ENCODE assay signal across 21 cellular contexts in genomic region chr14:95208598-95208997, GRCh38. TPM values are rescaled to one million over a fixed set of nuclear protein-coding genes. Genes with fewer than 3 reads are reported as not detected.
DNase-seq lines count a peak whose midpoint lies in the region; ATAC-seq, FAIRE-seq and TF ChIP-seq lines count a peak whose summit lies in the region.
"Had no signal": no experiment of that assay in that cellular context is flagged by ENCODE, and none has a peak within 500 bp of the region (broad histone marks: within the 10 kb centered on the region; RNA-seq: fewer than 3 reads in every experiment).

No MANE protein-coding gene starts in this region.

- H3K79me2 ChIP-seq in GM12878 (ENCODE audit: control insufficient read depth, insufficient read depth, low read length) = no peaks in the 10 kb centered on the region

- ATAC-seq in GM12878 = peak; percentile 13; the same call in 1 of the 3 replicates
- no peak for ATAC-seq in GM19324 (IDR thresholded peaks at IDR 0.05; ENCODE audit: low FRiP score, unreplicated experiment)
- ATAC-seq in HG03439 (IDR thresholded peaks at IDR 0.05; ENCODE audit: unreplicated experiment) = no peak
- no peak for ATAC-seq in GM19463 (IDR thresholded peaks at IDR 0.05; ENCODE audit: unreplicated experiment)
- ATAC-seq: GM23338, HCT116, HepG2 had no signal

- POLR2A ChIA-PET in GM12878 (lab: Charles Lee) = interaction anchor here (0.7 to 1.0 kb wide), 2 partner anchors 24 to 119 kb away, joined by 3 read pairs; no protein-coding TSS in a partner anchor

- peak overlapping the region in 4 of 11 experiments; percentile 4 to 49 (median 30); a peak in 5 of 22 replicates for H3K27ac ChIP-seq in BLaER1 treated with 17β-estradiol and CSF1 and Interleukin-3, amounts not matched to agents 10 nM and 100 nM
- H3K27ac ChIP-seq in GM12878 (ENCODE audit: control insufficient read depth, insufficient read depth) (no peak overlapping the region), sigmoid colon (no peak overlapping the region)
- H3K27ac ChIP-seq: C4-2B had no signal

- SMC1A ChIA-PET in GM12878 (lab: Charles Lee; ENCODE audit: uncharacterized antibody, unreplicated experiment) = interaction anchor here (0.7 to 4.4 kb wide), 5 partner anchors 12 to 118 kb away, joined by 3 to 20 read pairs (median 3); no protein-coding TSS in a partner anchor

- H3K4me3 ChIP-seq in BLaER1 treated with 17β-estradiol and CSF1 and Interleukin-3, amounts not matched to agents 10 nM and 100 nM = peak overlapping the region in 2 of 10 experiments; percentile 14 to 21; a peak in 2 of 20 replicates
- H3K4me3 ChIP-seq in GM12878 = no peak overlapping the region
- no peak overlapping the region for H3K4me3 ChIP-seq in sigmoid colon
- H3K4me3 ChIP-seq: GM23338 had no signal

- H4K20me1 ChIP-seq in BLaER1 treated with 17β-estradiol and CSF1 and Interleukin-3, amounts not matched to agents 10 nM and 100 nM = no peaks in the 10 kb centered on the region
- H4K20me1 ChIP-seq in GM12878 (ENCODE audit: control insufficient read depth, insufficient read depth) = no peaks in the 10 kb centered on the region

- H3K4me1 ChIP-seq in BLaER1 treated with 17β-estradiol and CSF1 and Interleukin-3, amounts not matched to agents 10 nM and 100 nM = peaks cover 21 to 71% (median 62%) of the 10 kb centered on the region in 10 experiments
- peaks cover 13% of the 10 kb centered on the region; the same call in 1 of the 2 replicates for H3K4me1 ChIP-seq in GM12878 (ENCODE audit: control insufficient read depth, insufficient read depth, low read length)
- H3K4me1 ChIP-seq in sigmoid colon = no peaks in the 10 kb centered on the region

- RAD21 ChIA-PET in GM12878 (lab: Charles Lee; ENCODE audit: unreplicated experiment) = interaction anchor here (0.8 to 3.0 kb wide), 3 partner anchors 25 to 57 kb away, joined by 3 to 23 read pairs (median 4); no protein-coding TSS in a partner anchor

- WGBS in GM12878 (ENCODE audit: insufficient coverage, insufficient replicate concordance, low lambda C conversion rate, missing lambda C conversion rate) = 37% methylated on average over 6 of the region's 6 CpGs
- 75 to 84% methylated on average over 6 of the region's 6 CpGs for WGBS in sigmoid colon, 2 donors

- TF ChIP-seq EP300 in GM12878 (IDR thresholded peaks at IDR 0.05; ENCODE audit: borderline replicate concordance in 1 of 2, control insufficient read depth in 1 of 2, low read depth in 2 of 2, low read length in 2 of 2) (peak in 1 of 2 experiments; percentile 48; a peak in 1 of 4 replicates), sigmoid colon (IDR thresholded peaks at IDR 0.05) (no peak)

- TF ChIP-seq RAD21 in GM12878 (IDR thresholded peaks at IDR 0.05; ENCODE audit: insufficient read depth, low read depth, low read length) = no peak

- peak overlapping the region; percentile 45 to 90 (median 68) for H3K4me2 ChIP-seq in BLaER1 treated with 17β-estradiol and CSF1 and Interleukin-3, amounts not matched to agents 10 nM and 100 nM
- H3K4me2 ChIP-seq in GM12878 (ENCODE audit: control insufficient read depth, insufficient read depth) = no peak overlapping the region
- H3K4me2 ChIP-seq: GM23338 had no signal

- peak overlapping the region in 6 of 11 experiments; percentile 4 to 53 (median 42); a peak in 9 of 22 replicates for H3K9ac ChIP-seq in BLaER1 treated with 17β-estradiol and CSF1 and Interleukin-3, amounts not matched to agents 10 nM and 100 nM
- no peak overlapping the region for H3K9ac ChIP-seq in GM12878 (ENCODE audit: control insufficient read depth, insufficient read depth, low read length)

- no peak for TF ChIP-seq CTCF in GM12878 (IDR thresholded peaks at IDR 0.05 in 2 of 3, conservative IDR thresholded peaks at IDR 0.05 in 1 of 3; ENCODE audit: control insufficient read depth in 2 of 3, extremely low read depth in 1 of 3, insufficient read depth in 1 of 3, low read depth in 3 of 3, low read length in 3 of 3)
- no peak for TF ChIP-seq CTCF in sigmoid colon (IDR thresholded peaks at IDR 0.05)

- no TSS peak for BruUV-seq in GM12878 (replicated peaks; lab: Mats Ljungman, UMichigan)

- TF ChIP-seq POLR2A in GM12878 (IDR thresholded peaks at IDR 0.05; ENCODE audit: low read depth, low read length) = no peak
- no peak for TF ChIP-seq POLR2A in sigmoid colon (IDR thresholded peaks at IDR 0.05)

- no peak for FAIRE-seq in GM12878 (lab: Jason Lieb, UNC)
- FAIRE-seq: GM19239, HepG2 had no signal

- DNase-seq in H4 (ENCODE audit: low spot score) = peak; percentile 18
- no peak for DNase-seq in GM12878 (ENCODE audit: low read depth, low spot score)
- DNase-seq in sigmoid colon = peak; percentile 20
- no peak for DNase-seq in superior temporal gyrus (ENCODE audit: extremely low spot score)
- DNase-seq: Caco-2; CD4-positive, alpha-beta T cell; DMS153; DMS79; GDM1; H7; HFFc6; KBM-7 had no signal

- in situ Hi-C loops in GM12878 (cut with MboI) = no loop called here

- CTCF ChIA-PET in GM12878 (lab: Yijun Ruan, JAX) = interaction anchor here (0.7 kb wide), 1 partner anchor 117 kb away, joined by 3 read pairs; no protein-coding TSS in a partner anchor

- H3K27me3 ChIP-seq in BLaER1 treated with 17β-estradiol and CSF1 and Interleukin-3, amounts not matched to agents 10 nM and 100 nM = no peaks in the 10 kb centered on the region
- H3K27me3 ChIP-seq in GM12878 (replicated peaks in 1 of 2; ENCODE audit: control insufficient read depth in 2 of 2, insufficient read depth in 2 of 2, low read length in 1 of 2) (no peaks in the 10 kb centered on the region), sigmoid colon (no peaks in the 10 kb centered on the region)

- H3K9me3 ChIP-seq in BLaER1 treated with 17β-estradiol and CSF1 and Interleukin-3, amounts not matched to agents 10 nM and 100 nM (replicated peaks in 1 of 11) = peaks cover 21 to 38% (median 33%) of the 10 kb centered on the region in 11 experiments
- H3K9me3 ChIP-seq in GM12878 (replicated peaks; ENCODE audit: control insufficient read depth, insufficient read depth, low read length) (peaks cover 2% of the 10 kb centered on the region; the same call in 2 of the 3 replicates), sigmoid colon (peaks cover 0 to 7% (median 0%) of the 10 kb centered on the region in 4 donors)

- no peak overlapping the region for H2AFZ ChIP-seq in GM12878 (ENCODE audit: control insufficient read depth, low read depth, low read length)
- H2AFZ ChIP-seq: GM23338 had no signal

- H3K36me3 ChIP-seq in BLaER1 treated with 17β-estradiol and CSF1 and Interleukin-3, amounts not matched to agents 10 nM and 100 nM = peaks cover 12 to 17% (median 17%) of the 10 kb centered on the region in 11 experiments
- H3K36me3 ChIP-seq in GM12878 (ENCODE audit: control insufficient read depth in 2 of 2, insufficient read depth in 2 of 2, low read length in 1 of 2) (peaks cover 0 to 4% of the 10 kb centered on the region in 2 experiments; a peak in 2 of 4 replicates), sigmoid colon (peaks cover 0 to 5% (median 0%) of the 10 kb centered on the region in 4 donors)

- intact Hi-C loops in GM12878 (cut with micrococcal nuclease; ENCODE audit: unreplicated experiment) (loop anchor here (5.0 kb wide), 1 partner anchor 154 kb away; no protein-coding TSS in a partner anchor), sigmoid colon (cut with DNase I) (no loop called here)

TF ChIP-seq in GM12878, 131 proteins besides CTCF, POLR2A, EP300 and RAD21 (continues in another document):
- TF ChIP-seq RAD51 (IDR thresholded peaks at IDR 0.05) (no peak), EED (IDR thresholded peaks at IDR 0.05; ENCODE audit: low read depth) (peak; percentile 70), DPF2 (IDR thresholded peaks at IDR 0.05) (peak; percentile 46; the same call in 1 of the 2 replicates), ATF3 (IDR thresholded peaks at IDR 0.05; ENCODE audit: borderline replicate concordance, extremely low read depth, low read depth, low read length) (no peak), IKZF2 (IDR thresholded peaks at IDR 0.05) (peak; percentile 66 to 76), RUNX3 (IDR thresholded peaks at IDR 0.05; ENCODE audit: low read length) (peak; percentile 87), JUNB (IDR thresholded peaks at IDR 0.05) (0 out of 2 replicates have a peak, but pooled peaks have one; percentile 16), NFIC (IDR thresholded peaks at IDR 0.05; ENCODE audit: low read depth, low read length) (peak; percentile 76; the same call in 1 of the 2 replicates), IKZF1 (conservative IDR thresholded peaks at IDR 0.05) (peak; percentile 73)

RNA-seq across cellular contexts. Expression of gene DICER1, which starts 51.3 kb away (rescaled TPM):
- total RNA-seq in H4 (2014; rRNA removed; shearing (Covaris generic)) = 14.0 and 19.5 TPM in 2 replicates
- total RNA-seq in GM12878 (2013; cell fraction: nucleolus; rRNA removed) = 246 and 321 TPM in 2 replicates
- 69.4 and 86.8 TPM in 2 replicates for total RNA-seq in GM12878 (2014; rRNA removed)
- 42.8 and 46.1 TPM in 2 replicates for total RNA-seq in GM12878 (2014; rRNA removed; fragmentation: Illumina TruSeq; extraction: Trizol)
- 47.9 and 51.9 TPM in 2 replicates for total RNA-seq in GM12878 (2021)
- 19.6 TPM for polyA plus RNA-seq in GM12878 (2011; ENCODE audit: low read depth)
- 70.8 and 85.7 TPM in 2 replicates for polyA plus RNA-seq in GM12878 (2011; rRNA removed)
- polyA plus RNA-seq in GM12878 (2011; cell fraction: cytosol; rRNA removed) = 26.8 and 32.2 TPM in 2 replicates
- 67.8 and 75.4 TPM in 2 replicates for polyA plus RNA-seq in GM12878 (2011; cell fraction: nucleus; rRNA removed)
- 18.2 and 18.4 TPM in 2 replicates for polyA plus RNA-seq in GM12878 (2012)
- 43.1 and 43.6 TPM in 2 replicates for polyA plus RNA-seq in GM12878 (2014; fragmentation: Illumina TruSeq; extraction: Trizol)
- polyA plus RNA-seq in GM12878 (2014; fragmentation: Nextera tagmentation; extraction: Ambion mirVana) = 1 to 10 TPM; 6.8 to 9.8 TPM
- 22.2 and 28.7 TPM in 2 replicates for polyA plus RNA-seq in GM12878 (2014; rRNA removed)
- 10 to 100 TPM; 29.2 to 31.4 TPM for polyA plus RNA-seq in GM12878 (2016; fragmentation: Nextera tagmentation; extraction: Ambion mirVana)
- 83.1 and 96.8 TPM in 2 replicates for polyA minus RNA-seq in GM12878 (2011; rRNA and poly(A)+ RNA removed)
- polyA minus RNA-seq in GM12878 (2011; cell fraction: cytosol; rRNA and poly(A)+ RNA removed) = 27.8 and 30.6 TPM in 2 replicates
- 89.8 and 92.1 TPM in 2 replicates for polyA minus RNA-seq in GM12878 (2011; cell fraction: nucleus; rRNA and poly(A)+ RNA removed)
- 10 to 100 TPM; 44.9 to 77.0 (median 51.1) TPM for total RNA-seq in sigmoid colon
- 10 to 100 TPM in 1 of 3 donors, 1 to 10 TPM in 2; 6.0 to 13.2 (median 7.9) TPM for polyA plus RNA-seq in sigmoid colon

Comparison
In these comparisons a context has a peak if more than half of its experiments do, and no peak if none do; other contexts are left out.
1. DNase-seq: peak in H4 (single experiment) and sigmoid colon (single experiment); none in GM12878 (single experiment) and superior temporal gyrus (single experiment).